1 cellular context compared by ENCODE assay signal in genomic region chr16:80906169-80906568, GRCh38.
TF ChIP-seq lines count a peak whose summit lies in the region.

No MANE protein-coding gene starts in this region.

TF ChIP-seq in HEK293, 187 proteins besides CTCF, POLR2A, EP300 and RAD21 (continued from another document):
- TF ChIP-seq ZNF639 (tag by site-specific recombination; IDR thresholded peaks at IDR 0.05): 0 out of 2 replicates have a peak, but pooled peaks have one; percentile 35
- TF ChIP-seq ZBTB11 (tag by site-specific recombination; conservative IDR thresholded peaks at IDR 0.05; ENCODE audit: low read depth): peak; percentile 84
- 0 out of 2 replicates have a peak, but pooled peaks have one; percentile 30 for TF ChIP-seq ZNF223 (tag by site-specific recombination; IDR thresholded peaks at IDR 0.05)
- peak; percentile 59; the same call in 1 of the 2 replicates for TF ChIP-seq ZNF560 (tag by site-specific recombination; IDR thresholded peaks at IDR 0.05; ENCODE audit: borderline replicate concordance)
- peak; percentile 74; the same call in 1 of the 2 replicates for TF ChIP-seq ZXDB (tag by site-specific recombination; IDR thresholded peaks at IDR 0.05)
- TF ChIP-seq ZNF629 (tag by site-specific recombination; IDR thresholded peaks at IDR 0.05): peak; percentile 32; the same call in 1 of the 2 replicates
- TF ChIP-seq ZNF433 (tag by site-specific recombination; IDR thresholded peaks at IDR 0.05; ENCODE audit: low read depth): peak; percentile 41
- peak; percentile 61; the same call in 1 of the 2 replicates for TF ChIP-seq ZNF19 (tag by site-specific recombination; IDR thresholded peaks at IDR 0.05; ENCODE audit: low read depth)
- peak; percentile 95 for TF ChIP-seq ZNF394 (tag by site-specific recombination; IDR thresholded peaks at IDR 0.05; ENCODE audit: borderline replicate concordance)
- 0 out of 2 replicates have a peak, but pooled peaks have one; percentile 17 for TF ChIP-seq SP3 (tag by site-specific recombination; IDR thresholded peaks at IDR 0.05)
- TF ChIP-seq ZNF292 (tag by site-specific recombination; IDR thresholded peaks at IDR 0.05; ENCODE audit: borderline replicate concordance, low read depth): peak; percentile 45; the same call in 1 of the 2 replicates
- TF ChIP-seq ZNF404 (tag by site-specific recombination; IDR thresholded peaks at IDR 0.05): peak; percentile 86; the same call in 1 of the 2 replicates
- TF ChIP-seq ZNF426 (tag by site-specific recombination; IDR thresholded peaks at IDR 0.05): peak; percentile 91
- 0 out of 2 replicates have a peak, but pooled peaks have one; percentile 45 for TF ChIP-seq ZNF530 (tag by site-specific recombination; IDR thresholded peaks at IDR 0.05; ENCODE audit: low read depth)
TF ChIP-seq in HEK293: peak in this region for 31; not testable (repeated sequence) for 156.
